In the genomic region with DNA sequence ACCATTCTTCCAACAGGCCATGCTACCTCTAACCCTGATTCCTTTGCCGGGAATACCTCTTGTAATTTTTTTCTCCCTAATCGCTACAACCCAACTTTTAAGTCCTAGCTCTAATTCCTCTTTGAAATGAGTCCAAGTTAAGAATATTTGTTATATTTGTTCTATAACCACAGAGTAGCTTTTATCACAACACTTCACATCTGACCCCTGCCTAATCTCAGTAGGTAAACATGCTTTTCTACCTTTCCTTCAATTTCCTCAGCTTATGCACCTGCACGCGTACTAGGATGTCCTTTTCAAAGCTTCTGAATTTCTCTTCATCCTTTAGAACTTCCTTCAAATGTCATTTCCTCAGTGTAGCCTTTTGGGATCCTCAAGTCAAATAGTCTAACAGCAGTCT, we compare ENCODE assay signal across 1 cellular context.
TF ChIP-seq lines count a peak whose summit lies in the region.

No MANE protein-coding gene starts in this region.

TF ChIP-seq in HepG2, 621 proteins besides CTCF, POLR2A, EP300 and RAD21 (continued from another document):
- TF ChIP-seq, protein P1, sequence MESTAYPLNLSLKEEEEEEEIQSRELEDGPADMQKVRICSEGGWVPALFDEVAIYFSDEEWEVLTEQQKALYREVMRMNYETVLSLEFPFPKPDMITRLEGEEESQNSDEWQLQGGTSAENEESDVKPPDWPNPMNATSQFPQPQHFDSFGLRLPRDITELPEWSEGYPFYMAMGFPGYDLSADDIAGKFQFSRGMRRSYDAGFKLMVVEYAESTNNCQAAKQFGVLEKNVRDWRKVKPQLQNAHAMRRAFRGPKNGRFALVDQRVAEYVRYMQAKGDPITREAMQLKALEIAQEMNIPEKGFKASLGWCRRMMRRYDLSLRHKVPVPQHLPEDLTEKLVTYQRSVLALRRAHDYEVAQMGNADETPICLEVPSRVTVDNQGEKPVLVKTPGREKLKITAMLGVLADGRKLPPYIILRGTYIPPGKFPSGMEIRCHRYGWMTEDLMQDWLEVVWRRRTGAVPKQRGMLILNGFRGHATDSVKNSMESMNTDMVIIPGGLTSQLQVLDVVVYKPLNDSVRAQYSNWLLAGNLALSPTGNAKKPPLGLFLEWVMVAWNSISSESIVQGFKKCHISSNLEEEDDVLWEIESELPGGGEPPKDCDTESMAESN (CRISPR knock-in tag; conservative IDR thresholded peaks at IDR 0.05): no peak
- TF ChIP-seq ZNF652 (CRISPR knock-in tag; IDR thresholded peaks at IDR 0.05; ENCODE audit: borderline replicate concordance, low read depth) (no peak), HMG20A (CRISPR knock-in tag; IDR thresholded peaks at IDR 0.05; ENCODE audit: borderline replicate concordance) (no peak), PCBP1 (IDR thresholded peaks at IDR 0.05; ENCODE audit: borderline replicate concordance, low read depth, low read length) (no peak), SRSF4 (IDR thresholded peaks at IDR 0.05; ENCODE audit: low read depth, low read length, poor library complexity, severe bottlenecking) (no peak), ZNF451 (CRISPR knock-in tag; IDR thresholded peaks at IDR 0.05) (no peak), ZNF335 (CRISPR knock-in tag; IDR thresholded peaks at IDR 0.05) (no peak), ZNF670 (CRISPR knock-in tag; IDR thresholded peaks at IDR 0.05; ENCODE audit: borderline replicate concordance) (no peak), MLLT10 (CRISPR knock-in tag; IDR thresholded peaks at IDR 0.05) (no peak), ZNF383 (CRISPR knock-in tag; IDR thresholded peaks at IDR 0.05; ENCODE audit: borderline replicate concordance) (no peak), HDAC6 (IDR thresholded peaks at IDR 0.05; ENCODE audit: low read depth, low read length) (no peak)
- TF ChIP-seq, protein P2, sequence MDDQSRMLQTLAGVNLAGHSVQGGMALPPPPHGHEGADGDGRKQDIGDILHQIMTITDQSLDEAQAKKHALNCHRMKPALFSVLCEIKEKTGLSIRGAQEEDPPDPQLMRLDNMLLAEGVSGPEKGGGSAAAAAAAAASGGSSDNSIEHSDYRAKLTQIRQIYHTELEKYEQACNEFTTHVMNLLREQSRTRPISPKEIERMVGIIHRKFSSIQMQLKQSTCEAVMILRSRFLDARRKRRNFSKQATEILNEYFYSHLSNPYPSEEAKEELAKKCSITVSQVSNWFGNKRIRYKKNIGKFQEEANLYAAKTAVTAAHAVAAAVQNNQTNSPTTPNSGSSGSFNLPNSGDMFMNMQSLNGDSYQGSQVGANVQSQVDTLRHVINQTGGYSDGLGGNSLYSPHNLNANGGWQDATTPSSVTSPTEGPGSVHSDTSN (CRISPR knock-in tag; IDR thresholded peaks at IDR 0.05; ENCODE audit: borderline replicate concordance): no peak
- TF ChIP-seq, protein P3, sequence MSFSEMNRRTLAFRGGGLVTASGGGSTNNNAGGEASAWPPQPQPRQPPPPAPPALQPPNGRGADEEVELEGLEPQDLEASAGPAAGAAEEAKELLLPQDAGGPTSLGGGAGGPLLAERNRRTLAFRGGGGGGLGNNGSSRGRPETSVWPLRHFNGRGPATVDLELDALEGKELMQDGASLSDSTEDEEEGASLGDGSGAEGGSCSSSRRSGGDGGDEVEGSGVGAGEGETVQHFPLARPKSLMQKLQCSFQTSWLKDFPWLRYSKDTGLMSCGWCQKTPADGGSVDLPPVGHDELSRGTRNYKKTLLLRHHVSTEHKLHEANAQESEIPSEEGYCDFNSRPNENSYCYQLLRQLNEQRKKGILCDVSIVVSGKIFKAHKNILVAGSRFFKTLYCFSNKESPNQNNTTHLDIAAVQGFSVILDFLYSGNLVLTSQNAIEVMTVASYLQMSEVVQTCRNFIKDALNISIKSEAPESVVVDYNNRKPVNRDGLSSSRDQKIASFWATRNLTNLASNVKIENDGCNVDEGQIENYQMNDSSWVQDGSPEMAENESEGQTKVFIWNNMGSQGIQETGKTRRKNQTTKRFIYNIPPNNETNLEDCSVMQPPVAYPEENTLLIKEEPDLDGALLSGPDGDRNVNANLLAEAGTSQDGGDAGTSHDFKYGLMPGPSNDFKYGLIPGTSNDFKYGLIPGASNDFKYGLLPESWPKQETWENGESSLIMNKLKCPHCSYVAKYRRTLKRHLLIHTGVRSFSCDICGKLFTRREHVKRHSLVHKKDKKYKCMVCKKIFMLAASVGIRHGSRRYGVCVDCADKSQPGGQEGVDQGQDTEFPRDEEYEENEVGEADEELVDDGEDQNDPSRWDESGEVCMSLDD (CRISPR knock-in tag; IDR thresholded peaks at IDR 0.05; ENCODE audit: borderline replicate concordance): no peak
- TF ChIP-seq, protein P4, sequence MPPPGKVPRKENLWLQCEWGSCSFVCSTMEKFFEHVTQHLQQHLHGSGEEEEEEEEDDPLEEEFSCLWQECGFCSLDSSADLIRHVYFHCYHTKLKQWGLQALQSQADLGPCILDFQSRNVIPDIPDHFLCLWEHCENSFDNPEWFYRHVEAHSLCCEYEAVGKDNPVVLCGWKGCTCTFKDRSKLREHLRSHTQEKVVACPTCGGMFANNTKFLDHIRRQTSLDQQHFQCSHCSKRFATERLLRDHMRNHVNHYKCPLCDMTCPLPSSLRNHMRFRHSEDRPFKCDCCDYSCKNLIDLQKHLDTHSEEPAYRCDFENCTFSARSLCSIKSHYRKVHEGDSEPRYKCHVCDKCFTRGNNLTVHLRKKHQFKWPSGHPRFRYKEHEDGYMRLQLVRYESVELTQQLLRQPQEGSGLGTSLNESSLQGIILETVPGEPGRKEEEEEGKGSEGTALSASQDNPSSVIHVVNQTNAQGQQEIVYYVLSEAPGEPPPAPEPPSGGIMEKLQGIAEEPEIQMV (CRISPR knock-in tag; IDR thresholded peaks at IDR 0.05; ENCODE audit: low read depth): no peak
